24 cellular contexts compared by ENCODE assay signal in genomic region chr1:40072142-40072541, GRCh38. TPM values are rescaled to one million over a fixed set of nuclear protein-coding genes. Genes with fewer than 3 reads are reported as not detected.
DNase-seq lines count a peak whose midpoint lies in the region; ATAC-seq and TF ChIP-seq lines count a peak whose summit lies in the region.
"Had no signal": no experiment of that assay in that cellular context is flagged by ENCODE, and none has a peak within 500 bp of the region (broad histone marks: within the 10 kb centered on the region; RNA-seq: fewer than 3 reads in every experiment).

No MANE protein-coding gene starts in this region.

- CTCF ChIA-PET in activated CD4-positive, alpha-beta T cell treated with anti-CD3 and anti-CD28 coated beads, Interleukin-2, amount 10 ng/mL, durations not matched to agents 7 days and 5 days (lab: Charles Lee): interaction anchor here (0.6 to 3.2 kb wide), 3 partner anchors 8 to 266 kb away, joined by 3 to 11 read pairs (median 4); no protein-coding TSS in a partner anchor
- CTCF ChIA-PET in Caco-2 (lab: Charles Lee): interaction anchor here (1.2 kb wide), 1 partner anchor 80 kb away, joined by 3 read pairs; no protein-coding TSS in a partner anchor

- H3K27ac ChIP-seq in epithelial cell of prostate (peak overlapping the region; percentile 4), SJCRH30 (no peak overlapping the region)
- H3K27ac ChIP-seq: ascending aorta, SJSA1, testis had no signal

- peaks cover 15% of the 10 kb centered on the region for H3K4me1 Mint-ChIP-seq in activated CD4-positive, alpha-beta T cell treated with anti-CD3 and anti-CD28 coated beads, Interleukin-2, amount 10 ng/mL, durations not matched to agents 7 days and 5 days
- H3K4me1 Mint-ChIP-seq in Caco-2 (ENCODE audit: low read depth, unreplicated experiment): no peaks in the 10 kb centered on the region
- peaks cover 2% of the 10 kb centered on the region for H3K4me1 Mint-ChIP-seq in activated T-helper 17 cell treated with anti-CD3 and anti-CD28 coated beads, Interleukin-2, amount 50 U/mL, for 72 hours
- H3K4me1 Mint-ChIP-seq: endodermal cell had no signal

- H3K9me3 Mint-ChIP-seq in activated CD4-positive, alpha-beta T cell treated with anti-CD3 and anti-CD28 coated beads, Interleukin-2, amount 10 ng/mL, durations not matched to agents 7 days and 5 days: no peaks in the 10 kb centered on the region
- H3K9me3 Mint-ChIP-seq in Caco-2 (ENCODE audit: unreplicated experiment): no peaks in the 10 kb centered on the region
- no peaks in the 10 kb centered on the region for H3K9me3 Mint-ChIP-seq in activated T-helper 17 cell treated with anti-CD3 and anti-CD28 coated beads, Interleukin-2, amount 50 U/mL, for 72 hours
- H3K9me3 Mint-ChIP-seq: endodermal cell, naive B cell had no signal

- no peak overlapping the region for H3K4me3 Mint-ChIP-seq in activated CD4-positive, alpha-beta T cell treated with anti-CD3 and anti-CD28 coated beads, Interleukin-2, amount 10 ng/mL, durations not matched to agents 7 days and 5 days
- H3K4me3 Mint-ChIP-seq in Caco-2 (ENCODE audit: unreplicated experiment): no peak overlapping the region
- H3K4me3 Mint-ChIP-seq in activated T-helper 17 cell treated with anti-CD3 and anti-CD28 coated beads, Interleukin-2, amount 50 U/mL, for 72 hours: no peak overlapping the region
- H3K4me3 Mint-ChIP-seq: endodermal cell, naive B cell had no signal

- H3K27me3 Mint-ChIP-seq in activated CD4-positive, alpha-beta T cell treated with anti-CD3 and anti-CD28 coated beads, Interleukin-2, amount 10 ng/mL, durations not matched to agents 7 days and 5 days: no peaks in the 10 kb centered on the region
- no peaks in the 10 kb centered on the region for H3K27me3 Mint-ChIP-seq in Caco-2 (ENCODE audit: insufficient read depth, unreplicated experiment)
- H3K27me3 Mint-ChIP-seq in activated T-helper 17 cell treated with anti-CD3 and anti-CD28 coated beads, Interleukin-2, amount 50 U/mL, for 72 hours: no peaks in the 10 kb centered on the region
- H3K27me3 Mint-ChIP-seq: naive B cell had no signal

- intact Hi-C loops in Caco-2 (cut with micrococcal nuclease; ENCODE audit: unreplicated experiment): loop anchor here (10.0 kb wide), 1 partner anchor 233 kb away; no protein-coding TSS in a partner anchor

- no peak for ATAC-seq in activated T-helper 17 cell treated with anti-CD3 and anti-CD28 coated beads, Interleukin-2, amount 50 U/mL, for 72 hours (replicated peaks)
- ATAC-seq: GM12878, left cardiac atrium had no signal

- peak overlapping the region; percentile 57 for H3K27ac Mint-ChIP-seq in activated CD4-positive, alpha-beta T cell treated with anti-CD3 and anti-CD28 coated beads, Interleukin-2, amount 10 ng/mL, durations not matched to agents 7 days and 5 days
- no peak overlapping the region for H3K27ac Mint-ChIP-seq in Caco-2 (ENCODE audit: unreplicated experiment)
- peak overlapping the region; percentile 61 for H3K27ac Mint-ChIP-seq in activated T-helper 17 cell treated with anti-CD3 and anti-CD28 coated beads, Interleukin-2, amount 50 U/mL, for 72 hours
- H3K27ac Mint-ChIP-seq: endodermal cell had no signal

- no peaks in the 10 kb centered on the region for H3K9me3 ChIP-seq in Caco-2
- H3K9me3 ChIP-seq in SJCRH30 (replicated peaks): no peaks in the 10 kb centered on the region
- H3K9me3 ChIP-seq: ascending aorta; BLaER1 treated with 17β-estradiol and CSF1 and Interleukin-3, amounts not matched to agents 10 nM and 100 nM; SJSA1; testis had no signal

- no peak for TF ChIP-seq CTCF in Caco-2 (IDR thresholded peaks at IDR 0.05; ENCODE audit: insufficient read depth in 1 of 2, low read depth in 1 of 2, low read length in 1 of 2, severe bottlenecking in 1 of 2, unreplicated experiment in 1 of 2)

- BruUV-seq in Caco-2 (replicated peaks; lab: Mats Ljungman, UMichigan): TSS peak; percentile 78

- no peaks in the 10 kb centered on the region for H3K27me3 ChIP-seq in Caco-2 (replicated peaks; ENCODE audit: control insufficient read depth, insufficient read depth, low read length)
- no peaks in the 10 kb centered on the region for H3K27me3 ChIP-seq in SJCRH30
- H3K27me3 ChIP-seq: ascending aorta; BLaER1 treated with 17β-estradiol and CSF1 and Interleukin-3, amounts not matched to agents 10 nM and 100 nM; SJSA1; testis had no signal

- peaks cover 69% of the 10 kb centered on the region for H3K36me3 Mint-ChIP-seq in activated CD4-positive, alpha-beta T cell treated with anti-CD3 and anti-CD28 coated beads, Interleukin-2, amount 10 ng/mL, durations not matched to agents 7 days and 5 days (ENCODE audit: low read depth)
- peaks cover 65% of the 10 kb centered on the region for H3K36me3 Mint-ChIP-seq in Caco-2 (ENCODE audit: insufficient read depth, unreplicated experiment)
- peaks cover 99% of the 10 kb centered on the region for H3K36me3 Mint-ChIP-seq in activated T-helper 17 cell treated with anti-CD3 and anti-CD28 coated beads, Interleukin-2, amount 50 U/mL, for 72 hours (ENCODE audit: low read depth)

- H3K4me3 ChIP-seq in Caco-2 (ENCODE audit: low read depth, low read length): no peak overlapping the region
- no peak overlapping the region for H3K4me3 ChIP-seq in SJCRH30
- H3K4me3 ChIP-seq: ascending aorta; BLaER1 treated with 17β-estradiol and CSF1 and Interleukin-3, amounts not matched to agents 10 nM and 100 nM; GM12878; SJSA1; testis had no signal

- no peak for DNase-seq in activated CD4-positive, alpha-beta T cell treated with anti-CD3 and anti-CD28 coated beads, Interleukin-2, amount 10 ng/mL, durations not matched to agents 7 days and 5 days
- no peak for DNase-seq in activated CD4-positive, alpha-beta T cell treated with anti-CD3 and anti-CD28 coated beads, Interleukin-2, amount 50 U/mL, for 1 hour
- DNase-seq in Caco-2 (no peak), epithelial cell of prostate (ENCODE audit: low read depth, low spot score) (no peak), NAMALWA (ENCODE audit: low spot score) (no peak), SJCRH30 (no peak), GM19238 (ENCODE audit: insufficient read length, low spot score) (no peak)
- DNase-seq: activated effector memory CD4-positive, alpha-beta T cell treated with Interleukin-2 at 50 U/mL for 16 hours; endodermal cell; glutamatergic neuron; GOT3; left cardiac atrium; mesendoderm; MM.1S; naive B cell; NCI-H187 treated with DMSO at 0.1 percent for 48 hours; NCI-H345; T-helper 2 cell; testis had no signal

- no peaks in the 10 kb centered on the region; the same call in 1 of the 2 replicates for H3K36me3 ChIP-seq in Caco-2 (ENCODE audit: control insufficient read depth, insufficient read depth, low read length)
- H3K36me3 ChIP-seq in SJCRH30: peaks cover 75% of the 10 kb centered on the region

- H3K4me1 ChIP-seq in Caco-2 (no peaks in the 10 kb centered on the region), SJCRH30 (no peaks in the 10 kb centered on the region)
- H3K4me1 ChIP-seq: ascending aorta, testis had no signal

- POLR2A ChIA-PET in activated CD4-positive, alpha-beta T cell treated with anti-CD3 and anti-CD28 coated beads, Interleukin-2, amount 10 ng/mL, durations not matched to agents 7 days and 5 days (lab: Charles Lee): no interaction called here
- POLR2A ChIA-PET in Caco-2 (lab: Charles Lee): no interaction called here

RNA-seq across cellular contexts. Expression of gene PPT1, which starts 24.9 kb away (rescaled TPM):
- total RNA-seq in activated CD4-positive, alpha-beta T cell treated with anti-CD3 and anti-CD28 coated beads, Interleukin-2, amount 10 ng/mL, durations not matched to agents 7 days and 5 days: 100 to 1,000 TPM in 1 of 2 experiments, 10 to 100 TPM in 1; 93.8 to 112 TPM
- total RNA-seq in Caco-2 (2022): 142 and 144 TPM in 2 replicates
- 100 to 1,000 TPM in 1 of 2 donors, 10 to 100 TPM in 1; 56.1 to 107 TPM for total RNA-seq in activated T-helper 17 cell treated with anti-CD3 and anti-CD28 coated beads, Interleukin-2, amount 50 U/mL, for 72 hours
- total RNA-seq in SJCRH30 (2014; rRNA removed; shearing (Covaris generic)): 128 and 129 TPM in 2 replicates

RNA-seq across cellular contexts. Expression of gene CAP1, which starts 31.6 kb away (rescaled TPM):
- total RNA-seq in activated CD4-positive, alpha-beta T cell treated with anti-CD3 and anti-CD28 coated beads, Interleukin-2, amount 10 ng/mL, durations not matched to agents 7 days and 5 days: 100 to 1,000 TPM; 740 to 752 TPM
- 181 and 219 TPM in 2 replicates for total RNA-seq in Caco-2 (2022)
- 100 to 1,000 TPM; 405 to 687 TPM for total RNA-seq in activated T-helper 17 cell treated with anti-CD3 and anti-CD28 coated beads, Interleukin-2, amount 50 U/mL, for 72 hours
- total RNA-seq in SJCRH30 (2014; rRNA removed; shearing (Covaris generic)): 254 and 279 TPM in 2 replicates
